In the genomic region with DNA sequence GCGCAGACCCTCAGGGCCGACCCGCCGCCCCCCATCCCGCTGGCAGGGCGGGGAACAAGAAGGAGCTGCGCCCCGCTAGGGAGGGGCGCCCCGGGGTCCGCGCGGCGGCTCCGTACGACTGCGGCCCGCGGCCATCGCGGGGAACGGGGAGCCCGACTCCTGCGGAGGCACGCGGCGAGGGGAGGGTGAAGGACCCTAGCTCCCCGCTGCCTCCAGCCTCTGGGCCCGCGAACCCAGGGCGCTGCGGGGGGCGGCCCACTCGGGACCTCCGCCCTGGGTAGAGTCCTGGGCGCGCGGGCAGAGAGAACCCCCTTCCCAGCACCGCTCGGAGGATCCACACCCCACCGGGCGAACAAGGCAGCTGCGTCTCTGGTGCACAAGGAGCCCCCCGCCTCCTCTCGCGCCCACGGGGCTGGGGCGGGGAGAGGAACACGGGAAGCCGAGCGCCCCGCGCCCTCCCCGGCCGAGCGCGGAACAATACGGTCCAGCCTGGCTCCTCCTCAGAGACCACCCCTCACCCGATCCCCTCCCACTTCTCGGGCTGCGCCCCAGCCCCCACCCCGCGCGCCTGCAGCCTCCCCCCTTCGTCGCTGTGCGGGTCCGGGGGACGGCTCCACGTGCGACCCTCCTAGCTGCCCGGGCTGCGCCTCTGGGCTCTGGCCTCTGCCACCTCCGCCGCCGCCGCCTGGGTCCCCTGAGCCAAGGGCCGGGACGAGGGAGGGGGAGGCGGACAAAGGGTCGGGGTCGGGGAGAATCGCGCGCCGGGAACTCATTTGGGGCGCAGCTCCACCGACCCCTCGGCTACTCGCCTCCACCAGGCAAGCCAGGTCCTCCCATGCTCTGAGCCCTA, we compare ENCODE assay signal across 9 cellular contexts. TPM values are rescaled to one million over a fixed set of nuclear protein-coding genes. Genes with fewer than 3 reads are reported as not detected.
DNase-seq lines count a peak whose midpoint lies in the region; ATAC-seq and TF ChIP-seq lines count a peak whose summit lies in the region.
"Had no signal": no experiment of that assay in that cellular context is flagged by ENCODE, and none has a peak within 500 bp of the region (broad histone marks: within the 10 kb centered on the region; RNA-seq: fewer than 3 reads in every experiment).

A gene with protein sequence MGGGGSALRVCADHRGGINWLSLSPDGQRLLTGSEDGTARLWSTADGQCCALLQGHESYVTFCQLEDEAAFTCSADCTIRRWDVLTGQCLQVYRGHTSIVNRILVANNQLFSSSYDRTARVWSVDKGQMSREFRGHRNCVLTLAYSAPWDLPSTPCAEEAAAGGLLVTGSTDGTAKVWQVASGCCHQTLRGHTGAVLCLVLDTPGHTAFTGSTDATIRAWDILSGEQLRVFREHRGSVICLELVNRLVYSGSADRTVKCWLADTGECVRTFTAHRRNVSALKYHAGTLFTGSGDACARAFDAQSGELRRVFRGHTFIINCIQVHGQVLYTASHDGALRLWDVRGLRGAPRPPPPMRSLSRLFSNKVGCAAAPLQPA (minus strand): TSS at position 484 of the 850 bp plus-strand sequence. CDS start 449 bp downstream, at position 35.

- no peak within 1 kb of the TSS for H3K9ac ChIP-seq in mesenchymal stem cell (ENCODE audit: low read length)

- H3K9me3 ChIP-seq in breast epithelium (no peaks in the 10 kb centered on the region), mesenchymal stem cell (ENCODE audit: control insufficient read depth, low read length) (no peaks in the 10 kb centered on the region), transverse colon (no peaks in the 10 kb centered on the region)

- H4K91ac ChIP-seq in mesenchymal stem cell (ENCODE audit: low read length), result no peak within 1 kb of the TSS

- peaks cover 4 to 8% of the 10 kb centered on the region in 2 donors for H3K4me1 ChIP-seq in breast epithelium
- H3K4me1 ChIP-seq in mesenchymal stem cell (ENCODE audit: control insufficient read depth, insufficient read depth, low read depth, low read length), result peaks cover 19% of the 10 kb centered on the region
- H3K4me1 ChIP-seq in transverse colon, result peaks cover 10 to 19% (median 17%) of the 10 kb centered on the region in 4 donors

- TF ChIP-seq CTCF in breast epithelium (IDR thresholded peaks at IDR 0.05), result no peak
- TF ChIP-seq CTCF in transverse colon (IDR thresholded peaks at IDR 0.05), result no peak

- peak within 1 kb of the TSS; percentile 71 for H3K4me2 ChIP-seq in mesenchymal stem cell (ENCODE audit: low read length, poor library complexity, severe bottlenecking)

- H3K4me1 Mint-ChIP-seq in activated CD8-positive, alpha-beta memory T cell treated with anti-CD3 and anti-CD28 coated beads, Interleukin-2, amount 10 ng/mL, durations not matched to agents 7 days and 5 days, result peaks cover 19% of the 10 kb centered on the region

- H3K4me3 Mint-ChIP-seq in activated CD8-positive, alpha-beta memory T cell treated with anti-CD3 and anti-CD28 coated beads, Interleukin-2, amount 10 ng/mL, durations not matched to agents 7 days and 5 days, result peak within 1 kb of the TSS; percentile 45

- peak within 1 kb of the TSS; percentile 54 for H3K27ac Mint-ChIP-seq in activated CD8-positive, alpha-beta memory T cell treated with anti-CD3 and anti-CD28 coated beads, Interleukin-2, amount 10 ng/mL, durations not matched to agents 7 days and 5 days

- H3K18ac ChIP-seq in mesenchymal stem cell (ENCODE audit: low read depth in 1 of 2, low read length in 2 of 2), result peak within 1 kb of the TSS; percentile 6 to 23

- H2BK15ac ChIP-seq in mesenchymal stem cell (ENCODE audit: low read depth, poor library complexity, severe bottlenecking), result no peak within 1 kb of the TSS

- ATAC-seq in activated CD8-positive, alpha-beta memory T cell treated with anti-CD3 and anti-CD28 coated beads, Interleukin-2, amount 10 ng/mL, durations not matched to agents 7 days and 5 days, result peak; percentile 14

- intact Hi-C loops in breast epithelium (cut with DNase I; ENCODE audit: low total_unique reads), result no loop called here
- intact Hi-C loops in transverse colon (cut with DNase I; ENCODE audit: low total_unique reads), result no loop called here
- intact Hi-C loops in head of caudate nucleus (cut with DNase I), result no loop called here

- TF ChIP-seq POLR2A in breast epithelium (IDR thresholded peaks at IDR 0.05) (no peak), transverse colon (IDR thresholded peaks at IDR 0.05) (no peak)

- H3K79me1 ChIP-seq in mesenchymal stem cell (replicated peaks; ENCODE audit: low read length, poor library complexity, severe bottlenecking), result no peaks in the 10 kb centered on the region

- no peak within 1 kb of the TSS for H2BK12ac ChIP-seq in mesenchymal stem cell (ENCODE audit: low read length in 2 of 2)

- no peak for TF ChIP-seq EP300 in transverse colon (IDR thresholded peaks at IDR 0.05; ENCODE audit: low read depth)

- CTCF ChIA-PET in activated CD8-positive, alpha-beta memory T cell treated with anti-CD3 and anti-CD28 coated beads, Interleukin-2, amount 10 ng/mL, durations not matched to agents 7 days and 5 days (lab: Charles Lee), result interaction anchor here (0.6 to 1.7 kb wide), 3 partner anchors 39 to 59 kb away, joined by 3 read pairs; no protein-coding TSS in a partner anchor

- WGBS in mesenchymal stem cell, result 1% methylated on average over 63 of the region's 90 CpGs
- 3% methylated on average over 47 of the region's 90 CpGs; no CpG with 5 or more reads in 1 of the 2 donors for WGBS in transverse colon (ENCODE audit: low coverage in 1 of 2), 2 donors

- peak within 1 kb of the TSS in 1 of 2 experiments; percentile 27 for H3K23ac ChIP-seq in mesenchymal stem cell (ENCODE audit: low read length in 2 of 2)

- H3K4me3 ChIP-seq in breast epithelium, result peak within 1 kb of the TSS; percentile 59 to 95 (median 77)
- H3K4me3 ChIP-seq in mesenchymal stem cell (ENCODE audit: insufficient read depth in 1 of 2, low read depth in 1 of 2, low read length in 2 of 2), result peak within 1 kb of the TSS; percentile 39 to 51
- peak within 1 kb of the TSS; percentile 22 to 38 (median 33) for H3K4me3 ChIP-seq in transverse colon

- H2BK5ac ChIP-seq in mesenchymal stem cell (ENCODE audit: low read depth, low read length, poor library complexity, severe bottlenecking), result no peak within 1 kb of the TSS

- H3K14ac ChIP-seq in mesenchymal stem cell (ENCODE audit: low read length in 2 of 2), result no peak within 1 kb of the TSS

- no peak within 1 kb of the TSS for H3K4ac ChIP-seq in mesenchymal stem cell (ENCODE audit: low read depth in 1 of 2, low read length in 2 of 2)

- H3K36me3 ChIP-seq in breast epithelium (no peaks in the 10 kb centered on the region), mesenchymal stem cell (ENCODE audit: control insufficient read depth in 1 of 2, insufficient read depth in 2 of 2, low read depth in 1 of 2, low read length in 2 of 2) (peaks cover 0 to 2% of the 10 kb centered on the region in 2 experiments), transverse colon (no peaks in the 10 kb centered on the region)

- no peak within 1 kb of the TSS for H2AFZ ChIP-seq in mesenchymal stem cell (ENCODE audit: low read depth, low read length)

- H4K8ac ChIP-seq in mesenchymal stem cell (ENCODE audit: low read length), result peak within 1 kb of the TSS; percentile 43

- no peak for DNase-seq in activated CD8-positive, alpha-beta memory T cell treated with anti-CD3 and anti-CD28 coated beads, Interleukin-2, amount 10 ng/mL, durations not matched to agents 7 days and 5 days
- DNase-seq in activated CD8-positive, alpha-beta memory T cell treated with anti-CD3 and anti-CD28 coated beads for 24 hours, result no peak
- no peak for DNase-seq in breast epithelium (ENCODE audit: low spot score in 2 of 2)
- no peak for DNase-seq in mesenchymal stem cell
- DNase-seq in transverse colon, result no peak
- no peak for DNase-seq in SW480 (ENCODE audit: low spot score)
- DNase-seq in NOMO-1 treated with dmso at 0.1 percent for 144 hours (lab: John Stamatoyannopoulos, UW; ENCODE audit: unreplicated experiment), result no peak
- DNase-seq in head of caudate nucleus, result no peak

- no peaks in the 10 kb centered on the region for H3K9me3 Mint-ChIP-seq in activated CD8-positive, alpha-beta memory T cell treated with anti-CD3 and anti-CD28 coated beads, Interleukin-2, amount 10 ng/mL, durations not matched to agents 7 days and 5 days (ENCODE audit: low read depth)

- H3K27me3 ChIP-seq in breast epithelium, result peaks cover 0 to 17% of the 10 kb centered on the region in 2 donors
- peaks cover 50 to 62% of the 10 kb centered on the region in 2 experiments for H3K27me3 ChIP-seq in mesenchymal stem cell (ENCODE audit: control insufficient read depth in 1 of 2, insufficient read depth in 1 of 2, low read length in 2 of 2)
- H3K27me3 ChIP-seq in transverse colon, result peaks cover 70% of the 10 kb centered on the region

- no peak within 1 kb of the TSS for H2AK5ac ChIP-seq in mesenchymal stem cell (ENCODE audit: low read length, severe bottlenecking)

- H3K27ac ChIP-seq in breast epithelium, result peak within 1 kb of the TSS; percentile 91 to 92
- no peak within 1 kb of the TSS for H3K27ac ChIP-seq in mesenchymal stem cell (ENCODE audit: low read length, poor library complexity, severe bottlenecking)
- peak within 1 kb of the TSS; percentile 54 to 72 (median 60) for H3K27ac ChIP-seq in transverse colon

- H3K27me3 Mint-ChIP-seq in activated CD8-positive, alpha-beta memory T cell treated with anti-CD3 and anti-CD28 coated beads, Interleukin-2, amount 10 ng/mL, durations not matched to agents 7 days and 5 days, result peaks cover 54% of the 10 kb centered on the region

- no peaks in the 10 kb centered on the region for H3K36me3 Mint-ChIP-seq in activated CD8-positive, alpha-beta memory T cell treated with anti-CD3 and anti-CD28 coated beads, Interleukin-2, amount 10 ng/mL, durations not matched to agents 7 days and 5 days

- in situ Hi-C loops in transverse colon (cut with MboI; ENCODE audit: low pct_ligation_motif_present in 1 of 4, low pct_unique_long_range_greater_than_20kb in 1 of 4, low sequenced_read_pairs in 3 of 4), result no loop called here

- no peak within 1 kb of the TSS for H2BK120ac ChIP-seq in mesenchymal stem cell (ENCODE audit: low read depth, low read length)

RNA-seq across cellular contexts. Expression of the gene that starts here (rescaled TPM):
- under 1 TPM in 1 of 2 experiments, not detected in 1; 0.29 TPM for total RNA-seq in activated CD8-positive, alpha-beta memory T cell treated with anti-CD3 and anti-CD28 coated beads, Interleukin-2, amount 10 ng/mL, durations not matched to agents 7 days and 5 days
- 10 to 100 TPM; 15.5 to 61.5 (median 57.0) TPM for total RNA-seq in breast epithelium
- polyA plus RNA-seq in mesenchymal stem cell (2013, experiment 1 of 2), result 0.04 TPM
- polyA plus RNA-seq in mesenchymal stem cell (2013, experiment 2 of 2), result 0.05 TPM
- 10 to 100 TPM in 1 of 4 donors, 1 to 10 TPM in 3; 2.8 to 33.3 (median 7.1) TPM for total RNA-seq in transverse colon
- total RNA-seq: lung microvascular endothelial cell had no signal

Comparison
In these comparisons a context has a peak if more than half of its experiments do, and no peak if none do; other contexts are left out.
1. Peak in ATAC-seq in activated CD8-positive, alpha-beta memory T cell treated with anti-CD3 and anti-CD28 coated beads, Interleukin-2, amount 10 ng/mL, durations not matched to agents 7 days and 5 days; RNA of the gene not detected or under 1 TPM.